ENCODE assay signal across 8 cellular contexts in the genomic region with DNA sequence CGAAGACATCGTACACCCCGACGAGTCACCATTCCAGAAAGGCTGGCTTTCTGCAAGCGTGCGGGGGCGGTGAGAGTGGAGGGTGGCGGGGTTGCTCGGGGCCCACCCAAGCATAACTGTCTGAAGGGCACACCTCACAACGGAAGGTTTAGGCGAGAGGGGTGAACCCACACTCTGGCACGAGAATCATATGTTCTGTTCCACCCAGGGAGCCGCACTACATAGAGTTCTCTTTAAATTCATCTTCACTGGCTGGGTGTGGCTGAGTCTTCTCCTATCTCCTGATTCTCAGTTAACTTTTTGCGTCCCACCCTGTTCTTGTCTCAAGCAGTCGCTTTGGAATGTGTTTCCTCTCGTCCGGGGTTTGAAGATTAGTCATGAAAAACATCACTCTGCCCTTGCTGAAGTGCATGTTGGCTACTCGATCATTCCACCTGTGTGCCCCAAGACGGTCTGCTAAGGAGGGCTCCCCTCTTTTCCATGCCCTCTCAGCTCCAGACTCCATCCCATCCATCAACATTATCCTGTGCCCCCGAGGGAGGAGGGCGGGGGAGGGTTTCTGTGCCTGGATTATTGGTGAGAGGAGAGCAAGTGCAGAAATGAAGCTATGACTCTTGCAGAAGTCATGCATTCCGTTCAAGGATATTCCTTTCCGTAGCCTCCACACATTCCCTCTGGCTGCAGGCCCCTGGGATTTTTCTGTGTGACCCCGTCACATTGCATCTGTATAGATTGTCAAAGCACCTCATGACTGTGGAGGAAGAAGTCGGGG. TPM values are rescaled to one million over a fixed set of nuclear protein-coding genes. Genes with fewer than 3 reads are reported as not detected.
DNase-seq lines count a peak whose midpoint lies in the region; ATAC-seq and TF ChIP-seq lines count a peak whose summit lies in the region.

No MANE protein-coding gene starts in this region.

- WGBS in heart right ventricle, 2 donors = 50 to 60% methylated on average over 25 of the region's 25 CpGs

- H3K27me3 Mint-ChIP-seq in WTC11 (ENCODE audit: low read depth) = peaks cover 55% of the 10 kb centered on the region

- in situ Hi-C loops in G401 (cut with HindIII; ENCODE audit: low sequenced_read_pairs) = no loop called here

- H3K9me3 Mint-ChIP-seq in WTC11 = no peaks in the 10 kb centered on the region

- peaks cover 14% of the 10 kb centered on the region for H3K4me1 Mint-ChIP-seq in WTC11

- H3K36me3 ChIP-seq in heart right ventricle = no peaks in the 10 kb centered on the region

- peak overlapping the region; percentile 44 to 98 (median 94) for H3K27ac ChIP-seq in heart right ventricle

- DNase-seq in G401 (ENCODE audit: low spot score) (peak; percentile 26), WTC11 (ENCODE audit: low spot score) (no peak), heart right ventricle (no peak), sciatic nerve (ENCODE audit: low spot score) (no peak), SK-N-DZ (ENCODE audit: low spot score) (no peak), globus pallidus (ENCODE audit: low spot score) (no peak), NCI-H1048 (lab: John Stamatoyannopoulos, UW) (no peak)

- H3K27ac Mint-ChIP-seq in WTC11 = no peak overlapping the region

- H3K4me3 Mint-ChIP-seq in WTC11 = peak overlapping the region; percentile 54

- intact Hi-C loops in heart right ventricle (cut with DNase I) = loop anchor here in 8 of 10 donors (2.0 to 10.0 kb wide), 9 partner anchors 42 to 157 kb away; no protein-coding TSS in a partner anchor
- intact Hi-C loops in sciatic nerve (cut with DNase I) = loop anchor here (5.0 kb wide), 1 partner anchor 77 kb away; no protein-coding TSS in a partner anchor

- POLR2A ChIA-PET in WTC11 (lab: Charles Lee) = no interaction called here

- CTCF ChIA-PET in WTC11 (lab: Charles Lee) = interaction anchor here (0.6 to 4.5 kb wide), 20 partner anchors 14 to 167 kb away, joined by 3 to 198 read pairs (median 4); no protein-coding TSS in a partner anchor

- H3K4me1 ChIP-seq in heart right ventricle = peaks cover 19 to 60% (median 42%) of the 10 kb centered on the region in 9 donors

- TF ChIP-seq CTCF in WTC11 (IDR thresholded peaks at IDR 0.05) = no peak
- no peak for TF ChIP-seq CTCF in heart right ventricle (IDR thresholded peaks at IDR 0.05)

- no peak for ATAC-seq in WTC11
- peak in 5 of 8 donors; percentile 0 to 5 (median 3) for ATAC-seq in heart right ventricle
- peak; percentile 1 for ATAC-seq in sciatic nerve
- no peak for ATAC-seq in HG03135 (IDR thresholded peaks at IDR 0.05; ENCODE audit: unreplicated experiment)

- H3K27me3 ChIP-seq in heart right ventricle = peaks cover 0 to 10% (median 0%) of the 10 kb centered on the region in 7 donors

- no peaks in the 10 kb centered on the region for H3K9me3 ChIP-seq in heart right ventricle

- H3K4me3 ChIP-seq in heart right ventricle = peak overlapping the region in 9 of 10 donors; percentile 18 to 66 (median 60)

- H3K36me3 Mint-ChIP-seq in WTC11 = no peaks in the 10 kb centered on the region

TF ChIP-seq in WTC11, 78 proteins besides CTCF, POLR2A, EP300 and RAD21 (continues in another document):
- TF ChIP-seq, protein P1, sequence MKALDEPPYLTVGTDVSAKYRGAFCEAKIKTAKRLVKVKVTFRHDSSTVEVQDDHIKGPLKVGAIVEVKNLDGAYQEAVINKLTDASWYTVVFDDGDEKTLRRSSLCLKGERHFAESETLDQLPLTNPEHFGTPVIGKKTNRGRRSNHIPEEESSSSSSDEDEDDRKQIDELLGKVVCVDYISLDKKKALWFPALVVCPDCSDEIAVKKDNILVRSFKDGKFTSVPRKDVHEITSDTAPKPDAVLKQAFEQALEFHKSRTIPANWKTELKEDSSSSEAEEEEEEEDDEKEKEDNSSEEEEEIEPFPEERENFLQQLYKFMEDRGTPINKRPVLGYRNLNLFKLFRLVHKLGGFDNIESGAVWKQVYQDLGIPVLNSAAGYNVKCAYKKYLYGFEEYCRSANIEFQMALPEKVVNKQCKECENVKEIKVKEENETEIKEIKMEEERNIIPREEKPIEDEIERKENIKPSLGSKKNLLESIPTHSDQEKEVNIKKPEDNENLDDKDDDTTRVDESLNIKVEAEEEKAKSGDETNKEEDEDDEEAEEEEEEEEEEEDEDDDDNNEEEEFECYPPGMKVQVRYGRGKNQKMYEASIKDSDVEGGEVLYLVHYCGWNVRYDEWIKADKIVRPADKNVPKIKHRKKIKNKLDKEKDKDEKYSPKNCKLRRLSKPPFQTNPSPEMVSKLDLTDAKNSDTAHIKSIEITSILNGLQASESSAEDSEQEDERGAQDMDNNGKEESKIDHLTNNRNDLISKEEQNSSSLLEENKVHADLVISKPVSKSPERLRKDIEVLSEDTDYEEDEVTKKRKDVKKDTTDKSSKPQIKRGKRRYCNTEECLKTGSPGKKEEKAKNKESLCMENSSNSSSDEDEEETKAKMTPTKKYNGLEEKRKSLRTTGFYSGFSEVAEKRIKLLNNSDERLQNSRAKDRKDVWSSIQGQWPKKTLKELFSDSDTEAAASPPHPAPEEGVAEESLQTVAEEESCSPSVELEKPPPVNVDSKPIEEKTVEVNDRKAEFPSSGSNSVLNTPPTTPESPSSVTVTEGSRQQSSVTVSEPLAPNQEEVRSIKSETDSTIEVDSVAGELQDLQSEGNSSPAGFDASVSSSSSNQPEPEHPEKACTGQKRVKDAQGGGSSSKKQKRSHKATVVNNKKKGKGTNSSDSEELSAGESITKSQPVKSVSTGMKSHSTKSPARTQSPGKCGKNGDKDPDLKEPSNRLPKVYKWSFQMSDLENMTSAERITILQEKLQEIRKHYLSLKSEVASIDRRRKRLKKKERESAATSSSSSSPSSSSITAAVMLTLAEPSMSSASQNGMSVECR (CRISPR knock-in tag; IDR thresholded peaks at IDR 0.05; ENCODE audit: borderline replicate concordance) = no peak
- TF ChIP-seq SOX15 (CRISPR knock-in tag; IDR thresholded peaks at IDR 0.05) = no peak
- TF ChIP-seq, protein P2, sequence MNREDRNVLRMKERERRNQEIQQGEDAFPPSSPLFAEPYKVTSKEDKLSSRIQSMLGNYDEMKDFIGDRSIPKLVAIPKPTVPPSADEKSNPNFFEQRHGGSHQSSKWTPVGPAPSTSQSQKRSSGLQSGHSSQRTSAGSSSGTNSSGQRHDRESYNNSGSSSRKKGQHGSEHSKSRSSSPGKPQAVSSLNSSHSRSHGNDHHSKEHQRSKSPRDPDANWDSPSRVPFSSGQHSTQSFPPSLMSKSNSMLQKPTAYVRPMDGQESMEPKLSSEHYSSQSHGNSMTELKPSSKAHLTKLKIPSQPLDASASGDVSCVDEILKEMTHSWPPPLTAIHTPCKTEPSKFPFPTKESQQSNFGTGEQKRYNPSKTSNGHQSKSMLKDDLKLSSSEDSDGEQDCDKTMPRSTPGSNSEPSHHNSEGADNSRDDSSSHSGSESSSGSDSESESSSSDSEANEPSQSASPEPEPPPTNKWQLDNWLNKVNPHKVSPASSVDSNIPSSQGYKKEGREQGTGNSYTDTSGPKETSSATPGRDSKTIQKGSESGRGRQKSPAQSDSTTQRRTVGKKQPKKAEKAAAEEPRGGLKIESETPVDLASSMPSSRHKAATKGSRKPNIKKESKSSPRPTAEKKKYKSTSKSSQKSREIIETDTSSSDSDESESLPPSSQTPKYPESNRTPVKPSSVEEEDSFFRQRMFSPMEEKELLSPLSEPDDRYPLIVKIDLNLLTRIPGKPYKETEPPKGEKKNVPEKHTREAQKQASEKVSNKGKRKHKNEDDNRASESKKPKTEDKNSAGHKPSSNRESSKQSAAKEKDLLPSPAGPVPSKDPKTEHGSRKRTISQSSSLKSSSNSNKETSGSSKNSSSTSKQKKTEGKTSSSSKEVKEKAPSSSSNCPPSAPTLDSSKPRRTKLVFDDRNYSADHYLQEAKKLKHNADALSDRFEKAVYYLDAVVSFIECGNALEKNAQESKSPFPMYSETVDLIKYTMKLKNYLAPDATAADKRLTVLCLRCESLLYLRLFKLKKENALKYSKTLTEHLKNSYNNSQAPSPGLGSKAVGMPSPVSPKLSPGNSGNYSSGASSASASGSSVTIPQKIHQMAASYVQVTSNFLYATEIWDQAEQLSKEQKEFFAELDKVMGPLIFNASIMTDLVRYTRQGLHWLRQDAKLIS (CRISPR knock-in tag; IDR thresholded peaks at IDR 0.05; ENCODE audit: borderline replicate concordance) = no peak
- no peak for TF ChIP-seq JAZF1 (CRISPR knock-in tag; IDR thresholded peaks at IDR 0.05)
- TF ChIP-seq, protein P3, sequence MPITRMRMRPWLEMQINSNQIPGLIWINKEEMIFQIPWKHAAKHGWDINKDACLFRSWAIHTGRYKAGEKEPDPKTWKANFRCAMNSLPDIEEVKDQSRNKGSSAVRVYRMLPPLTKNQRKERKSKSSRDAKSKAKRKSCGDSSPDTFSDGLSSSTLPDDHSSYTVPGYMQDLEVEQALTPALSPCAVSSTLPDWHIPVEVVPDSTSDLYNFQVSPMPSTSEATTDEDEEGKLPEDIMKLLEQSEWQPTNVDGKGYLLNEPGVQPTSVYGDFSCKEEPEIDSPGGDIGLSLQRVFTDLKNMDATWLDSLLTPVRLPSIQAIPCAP (CRISPR knock-in tag; IDR thresholded peaks at IDR 0.05) = no peak
- TF ChIP-seq RORB (CRISPR knock-in tag; IDR thresholded peaks at IDR 0.05) = no peak

RNA-seq across cellular contexts. Expression of a gene that starts 53.5 kb away (rescaled TPM):
- not detected in 2 replicates for total RNA-seq in G401 (2014; rRNA removed; shearing (Covaris generic))
- total RNA-seq in WTC11 (2021) (0.18 to 0.35 TPM (median 0.27 TPM) in 3 replicates), heart right ventricle (10 to 100 TPM; 44.7 to 97.0 (median 59.2) TPM), sciatic nerve (103 TPM)
- polyA plus RNA-seq in heart right ventricle = 10 to 100 TPM; 38.8 to 48.0 TPM
- polyA plus RNA-seq in SK-N-DZ (2014; cell fraction: cytosol; rRNA removed) = not detected in 2 replicates
- polyA plus RNA-seq in SK-N-DZ (2014; cell fraction: nucleus; rRNA removed) = 0.01 TPM in 1 of 2 replicates, not detected in the other

Comparison
In these comparisons a context has a peak if more than half of its experiments do, and no peak if none do; other contexts are left out.
1. ATAC-seq: peak in heart right ventricle (5 of 8) and sciatic nerve (single experiment); none in WTC11 (single experiment) and HG03135 (single experiment).
2. RNA of a gene that starts 53.5 kb away (total RNA-seq): 103 TPM in sciatic nerve (single experiment) and 44.7 to 97.0 TPM in heart right ventricle; 0.18 to 0.35 TPM in WTC11 and not detected in G401; every median in the first group is over 10 times any median in the second.